8 cellular contexts compared by ENCODE assay signal in genomic region chr19:42074513-42075363, GRCh38. TPM values are rescaled to one million over a fixed set of nuclear protein-coding genes. Genes with fewer than 3 reads are reported as not detected.
DNase-seq lines count a peak whose midpoint lies in the region; ATAC-seq, FAIRE-seq and TF ChIP-seq lines count a peak whose summit lies in the region.

No MANE protein-coding gene starts in this region.

- peaks cover 37% of the 10 kb centered on the region for H3K4me1 ChIP-seq in keratinocyte (ENCODE audit: control insufficient read depth, extremely low read depth, insufficient read depth, low read length)
- peaks cover 17 to 41% (median 34%) of the 10 kb centered on the region in 4 donors for H3K4me1 ChIP-seq in stomach

- TF ChIP-seq CTCF in CD4-positive, alpha-beta T cell (IDR thresholded peaks at IDR 0.05): no peak
- no peak for TF ChIP-seq CTCF in keratinocyte (optimal IDR thresholded peaks at IDR 0.05 in 1 of 3, IDR thresholded peaks at IDR 0.05 in 1 of 3, conservative IDR thresholded peaks at IDR 0.05 in 1 of 3; ENCODE audit: extremely low read depth in 1 of 3, insufficient read depth in 2 of 3, low read length in 3 of 3)
- TF ChIP-seq CTCF in stomach (IDR thresholded peaks at IDR 0.05): no peak

- no peak for ATAC-seq in CD4-positive, alpha-beta T cell (ENCODE audit: poor library complexity)
- no peak for ATAC-seq in activated naive CD8-positive, alpha-beta T cell treated with anti-CD3 and anti-CD28 coated beads, Interleukin-2, amount 50 U/mL, for 24 hours
- ATAC-seq in HG02678 (IDR thresholded peaks at IDR 0.05; ENCODE audit: unreplicated experiment): no peak

- H2AFZ ChIP-seq in keratinocyte (ENCODE audit: control insufficient read depth, low read length): peak overlapping the region; percentile 96

- peak overlapping the region; percentile 98 for H3K27ac ChIP-seq in CD4-positive, alpha-beta T cell (ENCODE audit: low read depth, low read length)
- peak overlapping the region; percentile 100 for H3K27ac ChIP-seq in keratinocyte (ENCODE audit: control insufficient read depth, insufficient read depth, low read length)
- peak overlapping the region; percentile 94 to 99 (median 96) for H3K27ac ChIP-seq in stomach

- peak in 1 of 10 experiments; percentile 14 for DNase-seq in CD4-positive, alpha-beta T cell
- DNase-seq in Jurkat, Clone E6-1 (ENCODE audit: low read depth, low spot score): no peak
- peak; percentile 27 for DNase-seq in activated naive CD8-positive, alpha-beta T cell treated with anti-CD3 and anti-CD28 coated beads, Interleukin-2, amount 50 U/mL, for 24 hours
- no peak for DNase-seq in keratinocyte (ENCODE audit: low read depth, low spot score)
- no peak for DNase-seq in stomach
- DNase-seq in DMS79 treated with DMSO at 0.1 percent for 48 hours (lab: John Stamatoyannopoulos, UW): no peak
- DNase-seq in stimulated activated CD4-positive, alpha-beta T cell treated with anti-CD3 and anti-CD28 coated beads, Interleukin-2, amount 100 ng/mL, for 24 hours: no peak

- FAIRE-seq in keratinocyte (lab: Jason Lieb, UNC): no peak

- H3K27me3 ChIP-seq in CD4-positive, alpha-beta T cell (ENCODE audit: control insufficient read depth, insufficient read depth, low read length): peaks cover 1% of the 10 kb centered on the region
- H3K27me3 ChIP-seq in keratinocyte (ENCODE audit: control insufficient read depth, extremely low read depth, insufficient read depth, low read length) (no peaks in the 10 kb centered on the region), stomach (peaks cover 0 to 10% (median 8%) of the 10 kb centered on the region in 3 donors)

- no peak for TF ChIP-seq EP300 in stomach (IDR thresholded peaks at IDR 0.05)

- H3K9me3 Mint-ChIP-seq in CD4-positive, alpha-beta T cell: no peaks in the 10 kb centered on the region
- no peaks in the 10 kb centered on the region for H3K9me3 Mint-ChIP-seq in activated naive CD8-positive, alpha-beta T cell treated with anti-CD3 and anti-CD28 coated beads, Interleukin-2, amount 50 U/mL, for 24 hours

- H4K20me1 ChIP-seq in keratinocyte (ENCODE audit: control insufficient read depth, extremely low read depth, insufficient read depth, low read length): peaks cover 21% of the 10 kb centered on the region

- H3K9me1 ChIP-seq in keratinocyte (ENCODE audit: control insufficient read depth, extremely low read depth, insufficient read depth, low read length): peaks cover 10% of the 10 kb centered on the region

- dilution Hi-C loops in keratinocyte (cut with MboI; ENCODE audit: extremely low pct_ligation_motif_present, low sequenced_read_pairs): no loop called here

- peaks cover 32% of the 10 kb centered on the region for H3K4me1 Mint-ChIP-seq in CD4-positive, alpha-beta T cell (ENCODE audit: low read depth)
- peaks cover 40% of the 10 kb centered on the region for H3K4me1 Mint-ChIP-seq in activated naive CD8-positive, alpha-beta T cell treated with anti-CD3 and anti-CD28 coated beads, Interleukin-2, amount 50 U/mL, for 24 hours

- H3K4me3 ChIP-seq in Jurkat, Clone E6-1 (ENCODE audit: low read length): peak overlapping the region; percentile 67
- peak overlapping the region; percentile 37 to 98 (median 91) for H3K4me3 ChIP-seq in keratinocyte (ENCODE audit: control insufficient read depth in 2 of 3, extremely low read depth in 1 of 3, insufficient read depth in 2 of 3, low read depth in 1 of 3, low read length in 3 of 3)
- peak overlapping the region; percentile 72 to 89 (median 80) for H3K4me3 ChIP-seq in stomach

- H3K36me3 Mint-ChIP-seq in CD4-positive, alpha-beta T cell (ENCODE audit: low read depth): peaks cover 39% of the 10 kb centered on the region
- H3K36me3 Mint-ChIP-seq in activated naive CD8-positive, alpha-beta T cell treated with anti-CD3 and anti-CD28 coated beads, Interleukin-2, amount 50 U/mL, for 24 hours (ENCODE audit: low read depth): peaks cover 18% of the 10 kb centered on the region

- CTCF ChIA-PET in CD4-positive, alpha-beta T cell (lab: Charles Lee): no interaction called here

- no peaks in the 10 kb centered on the region for H3K27me3 Mint-ChIP-seq in CD4-positive, alpha-beta T cell
- H3K27me3 Mint-ChIP-seq in activated naive CD8-positive, alpha-beta T cell treated with anti-CD3 and anti-CD28 coated beads, Interleukin-2, amount 50 U/mL, for 24 hours: peaks cover 2% of the 10 kb centered on the region

- peak overlapping the region; percentile 100 for H3K9ac ChIP-seq in keratinocyte (ENCODE audit: control insufficient read depth, extremely low read depth, insufficient read depth, low read length)

- peaks cover 7 to 10% of the 10 kb centered on the region in 2 experiments for H3K36me3 ChIP-seq in keratinocyte (ENCODE audit: control insufficient read depth in 2 of 2, extremely low read depth in 1 of 2, insufficient read depth in 2 of 2, low read length in 2 of 2)
- peaks cover 14 to 17% (median 17%) of the 10 kb centered on the region in 4 donors for H3K36me3 ChIP-seq in stomach

- peak overlapping the region; percentile 99 for H3K27ac Mint-ChIP-seq in CD4-positive, alpha-beta T cell
- H3K27ac Mint-ChIP-seq in activated naive CD8-positive, alpha-beta T cell treated with anti-CD3 and anti-CD28 coated beads, Interleukin-2, amount 50 U/mL, for 24 hours: peak overlapping the region; percentile 100

- peak overlapping the region; percentile 86 for H3K4me2 ChIP-seq in keratinocyte (ENCODE audit: control insufficient read depth, extremely low read depth, insufficient read depth, low read depth, low read length)

- peak overlapping the region; percentile 97 for H3K4me3 Mint-ChIP-seq in CD4-positive, alpha-beta T cell
- peak overlapping the region; percentile 98 for H3K4me3 Mint-ChIP-seq in activated naive CD8-positive, alpha-beta T cell treated with anti-CD3 and anti-CD28 coated beads, Interleukin-2, amount 50 U/mL, for 24 hours

- intact Hi-C loops in CD4-positive, alpha-beta T cell (cut with DNase I, micrococcal nuclease): loop anchor here (5.0 kb wide), 2 partner anchors 112 to 712 kb away; partner anchors contain the start of gene B9D2 (in 1 of the 2)
- intact Hi-C loops in stomach (cut with DNase I; ENCODE audit: low total_unique reads): no loop called here

- H3K9me3 ChIP-seq in CD4-positive, alpha-beta T cell (ENCODE audit: control insufficient read depth, low read length): no peaks in the 10 kb centered on the region
- H3K9me3 ChIP-seq in keratinocyte (ENCODE audit: control insufficient read depth, low read depth, low read length) (no peaks in the 10 kb centered on the region), stomach (no peaks in the 10 kb centered on the region)

- POLR2A ChIA-PET in CD4-positive, alpha-beta T cell (lab: Charles Lee): interaction anchor here (0.8 kb wide), 1 partner anchor 1594 kb away, joined by 3 read pairs; no protein-coding TSS in a partner anchor

- H3K79me2 ChIP-seq in keratinocyte (ENCODE audit: control insufficient read depth, insufficient read depth, low read length): peaks cover 38% of the 10 kb centered on the region

- no peak for TF ChIP-seq POLR2A in stomach (IDR thresholded peaks at IDR 0.05)

- WGBS in stomach, 5 donors: 54 to 64% (median 57%) methylated on average over 27 of the region's 27 CpGs

RNA-seq across cellular contexts. Expression of gene ZNF574, which starts 1.2 kb away (rescaled TPM):
- total RNA-seq in CD4-positive, alpha-beta T cell: 10 to 100 TPM; 21.5 to 24.0 TPM
- polyA plus RNA-seq in Jurkat, Clone E6-1 (2012; ENCODE audit: insufficient read depth, insufficient read length): 15.0 TPM
- polyA plus RNA-seq in keratinocyte (6.8 to 14.7 TPM (median 13.1 TPM) in 3 replicates), stomach (1 to 10 TPM; 5.5 to 5.7 (median 5.5) TPM)
- polyA plus RNA-seq in keratinocyte (2011; ENCODE audit: low read depth): 3.3 TPM
- 6.3 and 11.4 TPM in 2 replicates for polyA plus RNA-seq in keratinocyte (2011; cell fraction: cytosol; rRNA removed)
- polyA plus RNA-seq in keratinocyte (2011; cell fraction: nucleus; rRNA removed): 12.9 and 21.1 TPM in 2 replicates
- polyA plus RNA-seq in keratinocyte (2012; ENCODE audit: low replicate concordance): 10.4 and 16.0 TPM in 2 replicates
- polyA minus RNA-seq in keratinocyte: 22.3 to 69.2 TPM (median 36.5 TPM) in 3 replicates
- 48.3 TPM for polyA minus RNA-seq in keratinocyte (2011; cell fraction: cytosol; rRNA and poly(A)+ RNA removed)
- polyA minus RNA-seq in keratinocyte (2011; cell fraction: nucleus; rRNA and poly(A)+ RNA removed): 34.5 and 36.4 TPM in 2 replicates
- 10 to 100 TPM in 2 of 5 donors, 1 to 10 TPM in 3; 4.6 to 17.0 (median 8.8) TPM for total RNA-seq in stomach

RNA-seq across cellular contexts. Expression of gene GRIK5, which starts 4.7 kb away (rescaled TPM):
- under 1 TPM; 0.66 to 0.75 TPM for total RNA-seq in CD4-positive, alpha-beta T cell
- polyA plus RNA-seq in Jurkat, Clone E6-1 (2012; ENCODE audit: insufficient read depth, insufficient read length): 0.80 TPM
- polyA plus RNA-seq in keratinocyte: 0.06 to 0.44 TPM (median 0.17 TPM) in 3 replicates
- polyA plus RNA-seq in keratinocyte (2011; ENCODE audit: low read depth): not detected
- polyA plus RNA-seq in keratinocyte (2011; cell fraction: cytosol; rRNA removed): 0.02 and 0.19 TPM in 2 replicates
- 0.64 and 0.84 TPM in 2 replicates for polyA plus RNA-seq in keratinocyte (2011; cell fraction: nucleus; rRNA removed)
- 0.06 and 0.55 TPM in 2 replicates for polyA plus RNA-seq in keratinocyte (2012; ENCODE audit: low replicate concordance)
- polyA minus RNA-seq in keratinocyte: 0.03 to 0.10 TPM in 2 of 3 replicates, not detected in the other
- polyA minus RNA-seq in keratinocyte (2011; cell fraction: cytosol; rRNA and poly(A)+ RNA removed): not detected
- polyA minus RNA-seq in keratinocyte (2011; cell fraction: nucleus; rRNA and poly(A)+ RNA removed): 0.23 and 0.32 TPM in 2 replicates
- total RNA-seq in stomach: 10 to 100 TPM in 2 of 5 donors, 1 to 10 TPM in 3; 2.2 to 74.1 (median 8.3) TPM
- polyA plus RNA-seq in stomach: 1 to 10 TPM in 2 of 3 donors, under 1 TPM in 1; 0.92 to 3.1 (median 1.1) TPM

RNA-seq across cellular contexts. Expression of gene POU2F2, which starts 57.5 kb away (rescaled TPM):
- total RNA-seq in CD4-positive, alpha-beta T cell: 10 to 100 TPM; 18.6 to 19.9 TPM
- polyA plus RNA-seq in Jurkat, Clone E6-1 (2012; ENCODE audit: insufficient read depth, insufficient read length): 3.7 TPM
- polyA plus RNA-seq in keratinocyte: 7.0 to 9.6 TPM (median 7.1 TPM) in 3 replicates
- polyA plus RNA-seq in keratinocyte (2011; ENCODE audit: low read depth): 1.2 TPM
- 4.2 and 6.7 TPM in 2 replicates for polyA plus RNA-seq in keratinocyte (2011; cell fraction: cytosol; rRNA removed)
- polyA plus RNA-seq in keratinocyte (2011; cell fraction: nucleus; rRNA removed): 22.1 and 33.4 TPM in 2 replicates
- 3.1 and 15.9 TPM in 2 replicates for polyA plus RNA-seq in keratinocyte (2012; ENCODE audit: low replicate concordance)
- polyA minus RNA-seq in keratinocyte: 3.4 to 4.3 TPM (median 3.4 TPM) in 3 replicates
- 4.2 TPM for polyA minus RNA-seq in keratinocyte (2011; cell fraction: cytosol; rRNA and poly(A)+ RNA removed)
- polyA minus RNA-seq in keratinocyte (2011; cell fraction: nucleus; rRNA and poly(A)+ RNA removed): 8.4 and 10.5 TPM in 2 replicates
- total RNA-seq in stomach: 10 to 100 TPM in 2 of 5 donors, 1 to 10 TPM in 1, under 1 TPM in 2; 0.89 to 23.3 (median 3.9) TPM
- polyA plus RNA-seq in stomach: 1 to 10 TPM in 2 of 3 donors, under 1 TPM in 1; 0.68 to 2.7 (median 1.8) TPM
